Comparison of ENCODE assay signal across 2 cellular contexts in the genomic region with DNA sequence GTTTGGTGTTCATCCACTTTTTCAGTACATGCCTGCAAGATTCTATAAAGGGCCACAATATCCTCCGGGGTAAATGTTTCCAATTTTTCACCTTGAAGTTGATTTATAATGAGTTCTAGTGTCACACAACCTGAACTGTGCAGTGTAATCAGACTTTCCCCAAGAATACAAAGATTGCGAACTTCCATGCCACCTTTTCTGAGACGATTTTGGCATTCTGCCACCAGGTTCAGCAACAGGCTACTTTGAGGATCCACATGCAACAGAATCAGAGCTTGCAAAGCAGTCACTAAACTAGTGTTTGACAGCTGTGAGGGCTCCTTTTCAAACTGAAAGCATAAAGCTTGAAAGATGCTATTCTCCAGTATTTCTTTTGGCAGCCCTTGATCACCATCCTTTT.
TF ChIP-seq lines count a peak whose summit lies in the region.

No MANE protein-coding gene starts in this region.

TF ChIP-seq in SK-N-SH, 30 proteins besides CTCF, POLR2A, EP300 and RAD21:
- TF ChIP-seq TCF12 (IDR thresholded peaks at IDR 0.05) (no peak), USF2 (IDR thresholded peaks at IDR 0.05; ENCODE audit: borderline replicate concordance, low read depth, low read length) (no peak), TEAD4 (IDR thresholded peaks at IDR 0.05; ENCODE audit: borderline replicate concordance, insufficient read depth) (no peak), GABPA (IDR thresholded peaks at IDR 0.05; ENCODE audit: low read depth) (no peak)
- TF ChIP-seq, protein P1, sequence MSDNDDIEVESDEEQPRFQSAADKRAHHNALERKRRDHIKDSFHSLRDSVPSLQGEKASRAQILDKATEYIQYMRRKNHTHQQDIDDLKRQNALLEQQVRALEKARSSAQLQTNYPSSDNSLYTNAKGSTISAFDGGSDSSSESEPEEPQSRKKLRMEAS (IDR thresholded peaks at IDR 0.05; ENCODE audit: low read depth), result no peak

TF ChIP-seq in SK-N-SH treated with all-trans-retinoic acid at 6 μM for 48 hours, 23 proteins besides CTCF, POLR2A, EP300 and RAD21:
- TF ChIP-seq TOX (CRISPR knock-in tag; IDR thresholded peaks at IDR 0.05; ENCODE audit: borderline replicate concordance) (no peak), SNAI2 (CRISPR knock-in tag; IDR thresholded peaks at IDR 0.05) (no peak), OSR1 (CRISPR knock-in tag; IDR thresholded peaks at IDR 0.05) (no peak), TSHZ2 (CRISPR knock-in tag; IDR thresholded peaks at IDR 0.05) (no peak), CREB5 (CRISPR knock-in tag; IDR thresholded peaks at IDR 0.05; ENCODE audit: low read depth) (no peak), ZFP30 (CRISPR knock-in tag; IDR thresholded peaks at IDR 0.05) (no peak), ARNTL (CRISPR knock-in tag; IDR thresholded peaks at IDR 0.05; ENCODE audit: borderline replicate concordance, low read depth) (no peak)
- TF ChIP-seq, protein P2, sequence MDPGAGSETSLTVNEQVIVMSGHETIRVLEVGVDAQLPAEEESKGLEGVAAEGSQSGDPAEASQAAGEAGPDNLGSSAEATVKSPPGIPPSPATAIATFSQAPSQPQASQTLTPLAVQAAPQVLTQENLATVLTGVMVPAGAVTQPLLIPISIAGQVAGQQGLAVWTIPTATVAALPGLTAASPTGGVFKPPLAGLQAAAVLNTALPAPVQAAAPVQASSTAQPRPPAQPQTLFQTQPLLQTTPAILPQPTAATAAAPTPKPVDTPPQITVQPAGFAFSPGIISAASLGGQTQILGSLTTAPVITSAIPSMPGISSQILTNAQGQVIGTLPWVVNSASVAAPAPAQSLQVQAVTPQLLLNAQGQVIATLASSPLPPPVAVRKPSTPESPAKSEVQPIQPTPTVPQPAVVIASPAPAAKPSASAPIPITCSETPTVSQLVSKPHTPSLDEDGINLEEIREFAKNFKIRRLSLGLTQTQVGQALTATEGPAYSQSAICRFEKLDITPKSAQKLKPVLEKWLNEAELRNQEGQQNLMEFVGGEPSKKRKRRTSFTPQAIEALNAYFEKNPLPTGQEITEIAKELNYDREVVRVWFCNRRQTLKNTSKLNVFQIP (CRISPR knock-in tag; IDR thresholded peaks at IDR 0.05; ENCODE audit: borderline replicate concordance, low read depth), result no peak
TF ChIP-seq in SK-N-SH treated with all-trans-retinoic acid at 6 μM for 48 hours: peak in this region for 0.
